13 cellular contexts compared by ENCODE assay signal in genomic region chr6:39003072-39003471, GRCh38. TPM values are rescaled to one million over a fixed set of nuclear protein-coding genes. Genes with fewer than 3 reads are reported as not detected.
DNase-seq lines count a peak whose midpoint lies in the region; ATAC-seq and TF ChIP-seq lines count a peak whose summit lies in the region.
"Had no signal": no experiment of that assay in that cellular context is flagged by ENCODE, and none has a peak within 500 bp of the region (broad histone marks: within the 10 kb centered on the region; RNA-seq: fewer than 3 reads in every experiment).

No MANE protein-coding gene starts in this region.

- TF ChIP-seq CTCF in WERI-Rb-1 (IDR thresholded peaks at IDR 0.05; ENCODE audit: low read depth, low read length): peak; percentile 82
- peak; percentile 73 for TF ChIP-seq CTCF in neural progenitor cell (IDR thresholded peaks at IDR 0.05)
- no peak for TF ChIP-seq CTCF in left lung (IDR thresholded peaks at IDR 0.05)

- peak; percentile 20 for DNase-seq in activated CD4-positive, alpha-beta memory T cell treated with anti-CD3 and anti-CD28 coated beads for 36 hours
- DNase-seq in activated CD4-positive, alpha-beta memory T cell treated with anti-CD3 and anti-CD28 coated beads, Interleukin-2, amount 10 ng/mL, durations not matched to agents 7 days and 5 days: no peak
- peak; percentile 66 for DNase-seq in Karpas-422
- peak; percentile 75 for DNase-seq in WERI-Rb-1
- DNase-seq in neural progenitor cell (ENCODE audit: low spot score): peak; percentile 48
- no peak for DNase-seq in left lung
- DNase-seq: activated gamma-delta T cell treated with Interleukin-2 at 50 U/mL for 16 hours; CD8-positive, alpha-beta memory T cell; MV-4-11; T-helper 1 cell; uterus had no signal

- H3K27me3 ChIP-seq in Karpas-422 (ENCODE audit: low read length) (no peaks in the 10 kb centered on the region), WERI-Rb-1 (ENCODE audit: insufficient read depth, low read depth, severe bottlenecking) (no peaks in the 10 kb centered on the region), neural progenitor cell (peaks cover 42% of the 10 kb centered on the region), left lung (peaks cover 0 to 28% of the 10 kb centered on the region in 2 donors)
- H3K27me3 ChIP-seq: uterus had no signal

- ATAC-seq in HG03439 (IDR thresholded peaks at IDR 0.05; ENCODE audit: unreplicated experiment): no peak
- no peak for ATAC-seq in GM21447 (IDR thresholded peaks at IDR 0.05; ENCODE audit: unreplicated experiment)
- no peak for ATAC-seq in left lung

- no peaks in the 10 kb centered on the region for H3F3A ChIP-seq in neural progenitor cell (ENCODE audit: low read depth)

- H3K4me2 ChIP-seq in Karpas-422 (ENCODE audit: low read depth, low read length, poor library complexity, severe bottlenecking) (no peak overlapping the region), neural progenitor cell (no peak overlapping the region)

- no peak overlapping the region for H3K27ac Mint-ChIP-seq in activated CD4-positive, alpha-beta memory T cell treated with anti-CD3 and anti-CD28 coated beads for 36 hours
- H3K27ac Mint-ChIP-seq in activated CD4-positive, alpha-beta memory T cell treated with anti-CD3 and anti-CD28 coated beads, Interleukin-2, amount 10 ng/mL, durations not matched to agents 7 days and 5 days: no peak overlapping the region
- H3K27ac Mint-ChIP-seq in neural progenitor cell: no peak overlapping the region
- H3K27ac Mint-ChIP-seq: CD8-positive, alpha-beta memory T cell had no signal

- intact Hi-C loops in activated CD4-positive, alpha-beta memory T cell treated with anti-CD3 and anti-CD28 coated beads for 36 hours (cut with micrococcal nuclease): loop anchor here (5.0 kb wide), 1 partner anchor 309 kb away; the partner anchor contains the start of gene KCNK17
- intact Hi-C loops in left lung (cut with DNase I): no loop called here

- H3K4me3 Mint-ChIP-seq in activated CD4-positive, alpha-beta memory T cell treated with anti-CD3 and anti-CD28 coated beads for 36 hours: no peak overlapping the region
- no peak overlapping the region for H3K4me3 Mint-ChIP-seq in activated CD4-positive, alpha-beta memory T cell treated with anti-CD3 and anti-CD28 coated beads, Interleukin-2, amount 10 ng/mL, durations not matched to agents 7 days and 5 days
- no peak overlapping the region for H3K4me3 Mint-ChIP-seq in neural progenitor cell
- H3K4me3 Mint-ChIP-seq: CD8-positive, alpha-beta memory T cell had no signal

- H3K9me3 ChIP-seq in Karpas-422 (ENCODE audit: low read length): no peaks in the 10 kb centered on the region
- H3K9me3 ChIP-seq in WERI-Rb-1 (ENCODE audit: severe bottlenecking): no peaks in the 10 kb centered on the region
- no peaks in the 10 kb centered on the region for H3K9me3 ChIP-seq in neural progenitor cell (ENCODE audit: low read depth)
- no peaks in the 10 kb centered on the region for H3K9me3 ChIP-seq in left lung

- H3K4me1 Mint-ChIP-seq in activated CD4-positive, alpha-beta memory T cell treated with anti-CD3 and anti-CD28 coated beads for 36 hours (ENCODE audit: low read depth): no peaks in the 10 kb centered on the region
- H3K4me1 Mint-ChIP-seq in activated CD4-positive, alpha-beta memory T cell treated with anti-CD3 and anti-CD28 coated beads, Interleukin-2, amount 10 ng/mL, durations not matched to agents 7 days and 5 days: no peaks in the 10 kb centered on the region
- H3K4me1 Mint-ChIP-seq in neural progenitor cell: no peaks in the 10 kb centered on the region
- H3K4me1 Mint-ChIP-seq: CD8-positive, alpha-beta memory T cell had no signal

- CTCF ChIA-PET in activated CD4-positive, alpha-beta memory T cell treated with anti-CD3 and anti-CD28 coated beads for 36 hours (lab: Charles Lee): interaction anchor here (0.9 to 1.6 kb wide), 12 partner anchors 9 to 306 kb away, joined by 3 to 7 read pairs (median 4); no protein-coding TSS in a partner anchor
- CTCF ChIA-PET in activated CD4-positive, alpha-beta memory T cell treated with anti-CD3 and anti-CD28 coated beads, Interleukin-2, amount 10 ng/mL, durations not matched to agents 7 days and 5 days (lab: Charles Lee): interaction anchor here (1.0 to 1.2 kb wide), 2 partner anchors 131 to 300 kb away, joined by 3 read pairs; no protein-coding TSS in a partner anchor

- POLR2A ChIA-PET in activated CD4-positive, alpha-beta memory T cell treated with anti-CD3 and anti-CD28 coated beads for 36 hours (lab: Charles Lee): no interaction called here
- POLR2A ChIA-PET in activated CD4-positive, alpha-beta memory T cell treated with anti-CD3 and anti-CD28 coated beads, Interleukin-2, amount 10 ng/mL, durations not matched to agents 7 days and 5 days (lab: Charles Lee): no interaction called here

- peaks cover 18% of the 10 kb centered on the region for H3K4me1 ChIP-seq in Karpas-422 (ENCODE audit: low read length)
- no peaks in the 10 kb centered on the region for H3K4me1 ChIP-seq in neural progenitor cell
- H3K4me1 ChIP-seq in left lung: no peaks in the 10 kb centered on the region
- H3K4me1 ChIP-seq: uterus had no signal

- H2AFZ ChIP-seq in Karpas-422 (ENCODE audit: low read length): no peak overlapping the region
- H2AFZ ChIP-seq in neural progenitor cell (replicated peaks): no peak overlapping the region

- H3K9ac ChIP-seq in Karpas-422 (ENCODE audit: low read length) (no peak overlapping the region), neural progenitor cell (no peak overlapping the region)

- H3K79me2 ChIP-seq in Karpas-422 (ENCODE audit: low read length) (no peaks in the 10 kb centered on the region), neural progenitor cell (ENCODE audit: low read depth) (no peaks in the 10 kb centered on the region)

- H3K9me2 ChIP-seq in Karpas-422 (replicated peaks; ENCODE audit: insufficient read depth, low read length): no peaks in the 10 kb centered on the region

- H3K27me3 Mint-ChIP-seq in activated CD4-positive, alpha-beta memory T cell treated with anti-CD3 and anti-CD28 coated beads for 36 hours: peaks cover 25% of the 10 kb centered on the region
- peaks cover 51% of the 10 kb centered on the region for H3K27me3 Mint-ChIP-seq in activated CD4-positive, alpha-beta memory T cell treated with anti-CD3 and anti-CD28 coated beads, Interleukin-2, amount 10 ng/mL, durations not matched to agents 7 days and 5 days
- H3K27me3 Mint-ChIP-seq in neural progenitor cell (ENCODE audit: insufficient read depth, low read depth): peaks cover 5% of the 10 kb centered on the region

- no peaks in the 10 kb centered on the region for H4K20me1 ChIP-seq in Karpas-422 (ENCODE audit: insufficient read depth, low read depth, low read length)
- no peaks in the 10 kb centered on the region for H4K20me1 ChIP-seq in neural progenitor cell (ENCODE audit: low read depth)

- no peak overlapping the region for H3K27ac ChIP-seq in Karpas-422 (ENCODE audit: low read length)
- no peak overlapping the region for H3K27ac ChIP-seq in WERI-Rb-1
- no peak overlapping the region for H3K27ac ChIP-seq in neural progenitor cell
- H3K27ac ChIP-seq in left lung: no peak overlapping the region
- H3K27ac ChIP-seq: uterus had no signal

- no peaks in the 10 kb centered on the region for H3K36me3 ChIP-seq in Karpas-422 (ENCODE audit: insufficient read depth, low read length)
- no peaks in the 10 kb centered on the region for H3K36me3 ChIP-seq in WERI-Rb-1
- H3K36me3 ChIP-seq in neural progenitor cell: no peaks in the 10 kb centered on the region
- no peaks in the 10 kb centered on the region for H3K36me3 ChIP-seq in left lung
- H3K36me3 ChIP-seq: uterus had no signal

- H3K9me3 Mint-ChIP-seq in activated CD4-positive, alpha-beta memory T cell treated with anti-CD3 and anti-CD28 coated beads for 36 hours: no peaks in the 10 kb centered on the region
- H3K9me3 Mint-ChIP-seq in activated CD4-positive, alpha-beta memory T cell treated with anti-CD3 and anti-CD28 coated beads, Interleukin-2, amount 10 ng/mL, durations not matched to agents 7 days and 5 days: no peaks in the 10 kb centered on the region
- no peaks in the 10 kb centered on the region for H3K9me3 Mint-ChIP-seq in neural progenitor cell
- H3K9me3 Mint-ChIP-seq: CD8-positive, alpha-beta memory T cell had no signal

- H3K36me3 Mint-ChIP-seq in activated CD4-positive, alpha-beta memory T cell treated with anti-CD3 and anti-CD28 coated beads for 36 hours: no peaks in the 10 kb centered on the region
- no peaks in the 10 kb centered on the region for H3K36me3 Mint-ChIP-seq in activated CD4-positive, alpha-beta memory T cell treated with anti-CD3 and anti-CD28 coated beads, Interleukin-2, amount 10 ng/mL, durations not matched to agents 7 days and 5 days (ENCODE audit: low read depth)
- H3K36me3 Mint-ChIP-seq in neural progenitor cell: no peaks in the 10 kb centered on the region
- H3K36me3 Mint-ChIP-seq: CD8-positive, alpha-beta memory T cell had no signal

- H3K4me3 ChIP-seq in Karpas-422 (ENCODE audit: low read length): no peak overlapping the region
- no peak overlapping the region for H3K4me3 ChIP-seq in WERI-Rb-1 (ENCODE audit: low read depth, low read length)
- H3K4me3 ChIP-seq in neural progenitor cell: no peak overlapping the region
- no peak overlapping the region for H3K4me3 ChIP-seq in left lung
- H3K4me3 ChIP-seq: uterus had no signal

RNA-seq across cellular contexts. Expression of gene GLP1R, which starts 45.5 kb away (rescaled TPM):
- under 1 TPM in 1 of 2 experiments, not detected in 1; 0.07 TPM for total RNA-seq in activated CD4-positive, alpha-beta memory T cell treated with anti-CD3 and anti-CD28 coated beads for 36 hours
- total RNA-seq in activated CD4-positive, alpha-beta memory T cell treated with anti-CD3 and anti-CD28 coated beads, Interleukin-2, amount 10 ng/mL, durations not matched to agents 7 days and 5 days: not detected
- total RNA-seq in Karpas-422 (2014; rRNA removed; shearing (Covaris generic); ENCODE audit: low replicate concordance): not detected in 2 replicates
- total RNA-seq in neural progenitor cell (ENCODE audit: low replicate concordance) (0.82 and 1.3 TPM in 2 replicates), left lung (under 1 TPM in 1 of 2 donors, not detected in 1; 0.26 TPM)
- total RNA-seq: CD8-positive, alpha-beta memory T cell had no signal

Comparison
In these comparisons a context has a peak if more than half of its experiments do, and no peak if none do; other contexts are left out.
1. DNase-seq: peak in activated CD4-positive, alpha-beta memory T cell treated with anti-CD3 and anti-CD28 coated beads for 36 hours (single experiment), Karpas-422 (single experiment), WERI-Rb-1 (single experiment) and neural progenitor cell (single experiment); none in activated CD4-positive, alpha-beta memory T cell treated with anti-CD3 and anti-CD28 coated beads, Interleukin-2, amount 10 ng/mL, durations not matched to agents 7 days and 5 days (single experiment) and left lung (0 of 2).
2. CTCF ChIP-seq: peak in WERI-Rb-1 (single experiment) and neural progenitor cell (single experiment); none in left lung (0 of 2).